25 cellular contexts compared by ENCODE assay signal in the genomic region with DNA sequence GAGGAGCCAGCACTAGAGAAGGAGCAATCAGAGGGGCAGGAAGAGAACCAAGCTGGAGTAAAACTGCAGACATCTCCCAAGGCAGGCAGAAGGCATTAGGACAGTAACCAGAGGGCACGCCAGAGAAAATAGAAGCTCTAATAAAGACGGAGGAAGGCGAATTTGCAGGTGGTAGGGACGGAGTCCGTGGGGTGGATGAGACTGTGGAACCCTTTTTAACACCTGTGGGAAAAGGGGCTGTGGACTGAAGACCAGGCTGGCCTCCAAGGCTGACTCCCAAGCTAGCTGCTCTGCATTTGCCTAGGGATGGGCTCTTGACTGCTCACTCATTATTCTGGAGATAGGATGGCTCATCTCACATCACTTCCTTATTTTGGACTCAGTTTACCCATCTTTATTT. TPM values are rescaled to one million over a fixed set of nuclear protein-coding genes. Genes with fewer than 3 reads are reported as not detected.
A peak's percentile ranks its signal among the peaks of the same experiment; 100 is the strongest.
DNase-seq lines count a peak whose midpoint lies in the region; ATAC-seq, FAIRE-seq and TF ChIP-seq lines count a peak whose summit lies in the region.
"Had no signal": no experiment of that assay in that cellular context is flagged by ENCODE, and none has a peak within 500 bp of the region (broad histone marks: within the 10 kb centered on the region; RNA-seq: fewer than 3 reads in every experiment).

No MANE protein-coding gene starts in this region.

- H3K9me3 Mint-ChIP-seq in stimulated activated effector memory CD8-positive, alpha-beta T cell treated with anti-CD3 and anti-CD28 coated beads, Interleukin-12 subunit alpha, Interleukin-12 subunit beta, amount 100 ng/mL, for 72 hours = no peaks in the 10 kb centered on the region
- H3K9me3 Mint-ChIP-seq: CD4-positive, alpha-beta T cell; H9 had no signal

- no peak for TF ChIP-seq CTCF in A549 (IDR thresholded peaks at IDR 0.05)
- TF ChIP-seq CTCF in IMR-90 (conservative IDR thresholded peaks at IDR 0.05; ENCODE audit: low read depth, low read length) = no peak

- no peak overlapping the region; the same call in 1 of the 2 replicates for H4K91ac ChIP-seq in IMR-90 (ENCODE audit: insufficient read depth, low read depth, low read length)

- no peak overlapping the region for H2AK9ac ChIP-seq in IMR-90 (replicated peaks; ENCODE audit: low read depth, low read length, poor library complexity)

- FAIRE-seq in A549 (lab: Jason Lieb, UNC) = no peak
- FAIRE-seq: A204.1, G401.6 had no signal

- H2BK20ac ChIP-seq in IMR-90 (ENCODE audit: low read depth, low read length) = no peak overlapping the region

- H3K27ac ChIP-seq in A549 (peak overlapping the region; percentile 91 to 99; a peak in 5 of 6 replicates), IMR-90 (ENCODE audit: insufficient read depth, low read length) (no peak overlapping the region), substantia nigra (ENCODE audit: low read depth, low read length, poor library complexity, severe bottlenecking) (no peak overlapping the region)
- H3K27ac ChIP-seq: BLaER1 treated with 17β-estradiol and CSF1 and Interleukin-3, amounts not matched to agents 10 nM and 100 nM; KMS-11; SJCRH30 had no signal

- WGBS in A549 (ENCODE audit: missing lambda C conversion rate) = 94% methylated on average over 5 of the region's 5 CpGs
- 94% methylated on average over 3 of the region's 5 CpGs; no CpG with 5 or more reads in 1 of the 2 experiments for WGBS in IMR-90 (ENCODE audit: extremely low coverage in 2 of 2, insufficient read length in 1 of 2), 2 experiments

- H4K8ac ChIP-seq in IMR-90 (ENCODE audit: low read depth in 2 of 2, low read length in 2 of 2) = no peak overlapping the region

- H3K9me1 ChIP-seq in IMR-90 (ENCODE audit: insufficient read depth, low read length) = peaks cover 7% of the 10 kb centered on the region; the same call in 1 of the 2 replicates

- no peak overlapping the region for H3K4me2 ChIP-seq in A549
- H3K4me2 ChIP-seq in IMR-90 (ENCODE audit: low read depth, low read length) = no peak overlapping the region
- H3K4me2 ChIP-seq: GM23338, KMS-11 had no signal

- H3K56ac ChIP-seq in IMR-90 (ENCODE audit: extremely low read depth, insufficient read depth, low read length) = no peak overlapping the region

- H3K79me1 ChIP-seq in IMR-90 (ENCODE audit: low read depth in 1 of 2, low read length in 2 of 2) = peaks cover 2 to 3% of the 10 kb centered on the region in 2 experiments; a peak in 1 of 4 replicates

- H3K9me3 ChIP-seq in A549 (no peaks in the 10 kb centered on the region), IMR-90 (ENCODE audit: control insufficient read depth, insufficient read depth, low read length) (no peaks in the 10 kb centered on the region)
- H3K9me3 ChIP-seq: BLaER1 treated with 17β-estradiol and CSF1 and Interleukin-3, amounts not matched to agents 10 nM and 100 nM; SJCRH30 had no signal

- no peak for ATAC-seq in A549
- ATAC-seq in IMR-90 (ENCODE audit: low read depth) = no peak
- no peak for ATAC-seq in left lobe of liver
- no peak for ATAC-seq in stimulated activated effector memory CD8-positive, alpha-beta T cell treated with anti-CD3 and anti-CD28 coated beads, Interleukin-12 subunit alpha, Interleukin-12 subunit beta, amount 100 ng/mL, for 72 hours
- no peak for ATAC-seq in HG03025 (IDR thresholded peaks at IDR 0.05; ENCODE audit: low FRiP score, unreplicated experiment)
- no peak for ATAC-seq in GM21786 (IDR thresholded peaks at IDR 0.05; ENCODE audit: unreplicated experiment)
- ATAC-seq: GM23338, PC-3, Right ventricle myocardium inferior had no signal

- H2BK5ac ChIP-seq in IMR-90 (ENCODE audit: low read depth, low read length, poor library complexity, severe bottlenecking) = no peak overlapping the region

- POLR2A ChIA-PET in A549 (lab: Yijun Ruan, JAX) = interaction anchor here (0.6 kb wide), 1 partner anchor 1833 kb away, joined by 4 read pairs; no protein-coding TSS in a partner anchor
- POLR2A ChIA-PET in IMR-90 (lab: Charles Lee; ENCODE audit: unreplicated experiment) = no interaction called here

- H3K4me3 Mint-ChIP-seq in stimulated activated effector memory CD8-positive, alpha-beta T cell treated with anti-CD3 and anti-CD28 coated beads, Interleukin-12 subunit alpha, Interleukin-12 subunit beta, amount 100 ng/mL, for 72 hours = no peak overlapping the region
- H3K4me3 Mint-ChIP-seq: CD4-positive, alpha-beta T cell; GM23338; H9 had no signal

- H3K14ac ChIP-seq in IMR-90 (replicated peaks; ENCODE audit: low read depth, low read length) = no peak overlapping the region

- TF ChIP-seq POLR2A in A549 (IDR thresholded peaks at IDR 0.05; ENCODE audit: low read length) (no peak), IMR-90 (IDR thresholded peaks at IDR 0.05; ENCODE audit: low read depth, low read length) (no peak)

- no peak overlapping the region; the same call in 1 of the 2 replicates for H2BK120ac ChIP-seq in IMR-90 (ENCODE audit: low read depth, low read length)

- no peak overlapping the region for H2BK15ac ChIP-seq in IMR-90 (ENCODE audit: low read depth, low read length)

- H3K27ac Mint-ChIP-seq in stimulated activated effector memory CD8-positive, alpha-beta T cell treated with anti-CD3 and anti-CD28 coated beads, Interleukin-12 subunit alpha, Interleukin-12 subunit beta, amount 100 ng/mL, for 72 hours = peak overlapping the region; percentile 27
- H3K27ac Mint-ChIP-seq: CD4-positive, alpha-beta T cell; GM23338; H9 had no signal

- H3K9ac ChIP-seq in IMR-90 (ENCODE audit: low read depth, low read length) = no peak overlapping the region
- H3K9ac ChIP-seq: BLaER1 treated with 17β-estradiol and CSF1 and Interleukin-3, amounts not matched to agents 10 nM and 100 nM; KMS-11 had no signal

- BruUV-seq in IMR-90 (replicated peaks; lab: Mats Ljungman, UMichigan) = no TSS peak

- H3K36me3 ChIP-seq in IMR-90 (ENCODE audit: control insufficient read depth, insufficient read depth, low read length) = no peaks in the 10 kb centered on the region
- H3K36me3 ChIP-seq: BLaER1 treated with 17β-estradiol and CSF1 and Interleukin-3, amounts not matched to agents 10 nM and 100 nM; SJCRH30 had no signal

- peaks cover 35% of the 10 kb centered on the region for H3K4me1 Mint-ChIP-seq in stimulated activated effector memory CD8-positive, alpha-beta T cell treated with anti-CD3 and anti-CD28 coated beads, Interleukin-12 subunit alpha, Interleukin-12 subunit beta, amount 100 ng/mL, for 72 hours

- H3K4me1 ChIP-seq in A549 = peaks cover 78% of the 10 kb centered on the region
- peaks cover 5% of the 10 kb centered on the region for H3K4me1 ChIP-seq in IMR-90 (ENCODE audit: control insufficient read depth, insufficient read depth, low read length)

- no peaks in the 10 kb centered on the region for H3K27me3 ChIP-seq in IMR-90 (ENCODE audit: control insufficient read depth, insufficient read depth, low read length)
- H3K27me3 ChIP-seq: SJCRH30 had no signal

- no peak overlapping the region for H3K18ac ChIP-seq in IMR-90 (ENCODE audit: low read depth, low read length)

- no peak overlapping the region for H3K23ac ChIP-seq in IMR-90 (ENCODE audit: low read depth, low read length)

- H3K36me3 Mint-ChIP-seq in stimulated activated effector memory CD8-positive, alpha-beta T cell treated with anti-CD3 and anti-CD28 coated beads, Interleukin-12 subunit alpha, Interleukin-12 subunit beta, amount 100 ng/mL, for 72 hours = peaks cover 5% of the 10 kb centered on the region

- H3K4ac ChIP-seq in IMR-90 (ENCODE audit: low read depth, low read length) = no peak overlapping the region

- TF ChIP-seq EP300 in A549 (IDR thresholded peaks at IDR 0.05) = no peak

- intact Hi-C loops in IMR-90 (cut with micrococcal nuclease) = no loop called here

- H2AK5ac ChIP-seq in IMR-90 (ENCODE audit: low read depth, low read length) = peak overlapping the region; percentile 7; the same call in 1 of the 2 replicates

- CTCF ChIA-PET in A549 (lab: Yijun Ruan, JAX) (interaction anchor here (1.5 to 5.6 kb wide), 4 partner anchors 9 to 740 kb away, joined by 7 to 44 read pairs (median 22); no protein-coding TSS in a partner anchor), IMR-90 (lab: Yijun Ruan, JAX) (no interaction called here)

- DNase-seq in A549 (ENCODE audit: low read depth in 1 of 2, low spot score in 1 of 2) = no peak
- no peak for DNase-seq in IMR-90
- DNase-seq in left lobe of liver (ENCODE audit: low spot score) = peak; percentile 12
- DNase-seq in stimulated activated effector memory CD8-positive, alpha-beta T cell treated with anti-CD3 and anti-CD28 coated beads, Interleukin-12 subunit alpha, Interleukin-12 subunit beta, amount 100 ng/mL, for 72 hours (ENCODE audit: low spot score in 2 of 2) = no peak
- no peak for DNase-seq in substantia nigra (lab: John Stamatoyannopoulos, UW)
- DNase-seq: AML-193; CD4-positive, alpha-beta T cell; COR-L47; H9; MM.1S; NCI-H2029; NCI-H446 treated with DMSO at 0.1 percent for 48 hours; NCI-H526; NCI-H82; NK-92 treated with Interleukin-12 subunit alpha and Interleukin-12 subunit beta, amount 100 ng/mL, for 24 hours; PC-3; SJCRH30 had no signal

- in situ Hi-C loops in IMR-90 (cut with MboI; ENCODE audit: low sequenced_read_pairs) = no loop called here

- H2AFZ ChIP-seq in IMR-90 (replicated peaks; ENCODE audit: low read length, poor library complexity) = no peak overlapping the region
- H2AFZ ChIP-seq: GM23338 had no signal

- no peak overlapping the region for H4K5ac ChIP-seq in IMR-90 (ENCODE audit: low read depth, low read length)

- H4K20me1 ChIP-seq in IMR-90 (ENCODE audit: insufficient read depth, low read length) = no peaks in the 10 kb centered on the region
- H4K20me1 ChIP-seq: BLaER1 treated with 17β-estradiol and CSF1 and Interleukin-3, amounts not matched to agents 10 nM and 100 nM had no signal

- H3K4me3 ChIP-seq in A549 = no peak overlapping the region
- H3K4me3 ChIP-seq in IMR-90 (ENCODE audit: insufficient read depth, low read depth, low read length) = no peak overlapping the region
- H3K4me3 ChIP-seq: BLaER1 treated with 17β-estradiol and CSF1 and Interleukin-3, amounts not matched to agents 10 nM and 100 nM; GM23338; SJCRH30 had no signal

- dilution Hi-C loops in IMR-90 (cut with HindIII; ENCODE audit: low sequenced_read_pairs, unreplicated experiment) = no loop called here

- TF ChIP-seq RAD21 in A549 (conservative IDR thresholded peaks at IDR 0.05 in 1 of 2, IDR thresholded peaks at IDR 0.05 in 1 of 2) (no peak), IMR-90 (IDR thresholded peaks at IDR 0.05; ENCODE audit: low read length) (no peak)

RNA-seq across cellular contexts. Expression of a gene that starts 49.5 kb away (rescaled TPM):
- polyA plus RNA-seq in A549 (2011; rRNA removed) = 21.1 and 33.0 TPM in 2 replicates
- polyA plus RNA-seq in A549 (2012; cell fraction: cytosol; rRNA removed) = 13.0 and 13.6 TPM in 2 replicates
- 18.0 and 18.2 TPM in 2 replicates for polyA plus RNA-seq in A549 (2012; cell fraction: nucleus; rRNA removed)
- polyA plus RNA-seq in A549 (2017; fragmentation: RNase III; extraction: RNeasy Plus Mini Kit Qiagen cat#74134 plus additional on column Dnase treatment) = 30.0 to 32.6 TPM (median 31.8 TPM) in 3 replicates
- polyA minus RNA-seq in A549 (2011; rRNA and poly(A)+ RNA removed) = 7.2 and 11.3 TPM in 2 replicates
- 11.7 and 17.8 TPM in 2 replicates for total RNA-seq in IMR-90 (2012; rRNA removed)
- 13.3 and 13.6 TPM in 2 replicates for polyA plus RNA-seq in IMR-90 (2012; rRNA removed)
- 4.5 and 5.5 TPM in 2 replicates for polyA plus RNA-seq in IMR-90 (2012; cell fraction: cytosol; rRNA removed)
- polyA plus RNA-seq in IMR-90 (2012; cell fraction: nucleus; rRNA removed; ENCODE audit: low replicate concordance) = 8.7 and 10.3 TPM in 2 replicates
- total RNA-seq in left lobe of liver = 7.6 TPM

RNA-seq across cellular contexts. Expression of a gene that starts 49.8 kb away (rescaled TPM):
- 67.0 and 73.1 TPM in 2 replicates for polyA plus RNA-seq in A549 (2011; rRNA removed)
- 34.5 and 40.3 TPM in 2 replicates for polyA plus RNA-seq in A549 (2012; cell fraction: cytosol; rRNA removed)
- 43.4 and 61.7 TPM in 2 replicates for polyA plus RNA-seq in A549 (2012; cell fraction: nucleus; rRNA removed)
- 34.5 to 41.2 TPM (median 39.5 TPM) in 3 replicates for polyA plus RNA-seq in A549 (2017; fragmentation: RNase III; extraction: RNeasy Plus Mini Kit Qiagen cat#74134 plus additional on column Dnase treatment)
- 51.2 and 51.3 TPM in 2 replicates for polyA minus RNA-seq in A549 (2011; rRNA and poly(A)+ RNA removed)
- 16.7 and 23.1 TPM in 2 replicates for total RNA-seq in IMR-90 (2012; rRNA removed)
- polyA plus RNA-seq in IMR-90 (2012; rRNA removed) = 31.3 and 33.4 TPM in 2 replicates
- 12.7 and 15.6 TPM in 2 replicates for polyA plus RNA-seq in IMR-90 (2012; cell fraction: cytosol; rRNA removed)
- polyA plus RNA-seq in IMR-90 (2012; cell fraction: nucleus; rRNA removed; ENCODE audit: low replicate concordance) = 61.5 and 126 TPM in 2 replicates
- 12.2 TPM for total RNA-seq in left lobe of liver

RNA-seq across cellular contexts. Expression of a gene that starts 58.3 kb away (rescaled TPM):
- 171 and 287 TPM in 2 replicates for polyA plus RNA-seq in A549 (2011; rRNA removed)
- 89.0 and 108 TPM in 2 replicates for polyA plus RNA-seq in A549 (2012; cell fraction: cytosol; rRNA removed)
- 16.2 and 28.5 TPM in 2 replicates for polyA plus RNA-seq in A549 (2012; cell fraction: nucleus; rRNA removed)
- 492 to 595 TPM (median 497 TPM) in 3 replicates for polyA plus RNA-seq in A549 (2017; fragmentation: RNase III; extraction: RNeasy Plus Mini Kit Qiagen cat#74134 plus additional on column Dnase treatment)
- 11.8 and 17.2 TPM in 2 replicates for polyA minus RNA-seq in A549 (2011; rRNA and poly(A)+ RNA removed)
- 13.3 and 48.6 TPM in 2 replicates for total RNA-seq in IMR-90 (2012; rRNA removed)
- polyA plus RNA-seq in IMR-90 (2012; rRNA removed) = 88.0 and 101 TPM in 2 replicates
- 10.5 and 17.0 TPM in 2 replicates for polyA plus RNA-seq in IMR-90 (2012; cell fraction: cytosol; rRNA removed)
- polyA plus RNA-seq in IMR-90 (2012; cell fraction: nucleus; rRNA removed; ENCODE audit: low replicate concordance) = 2.6 and 31.4 TPM in 2 replicates
- total RNA-seq in left lobe of liver = 21.3 TPM

Comparison
In these comparisons a context has a peak if more than half of its experiments do, and no peak if none do; other contexts are left out.
1. H3K27ac ChIP-seq: peak in A549 (2 of 2); none in IMR-90 (single experiment) and substantia nigra (single experiment).